Comparison of ENCODE assay signal across 8 cellular contexts in genomic region chr1:205122489-205122882, GRCh38. TPM values are rescaled to one million over a fixed set of nuclear protein-coding genes. Genes with fewer than 3 reads are reported as not detected.
A peak's percentile ranks its signal among the peaks of the same experiment; 100 is the strongest.
DNase-seq lines count a peak whose midpoint lies in the region; ATAC-seq, FAIRE-seq and TF ChIP-seq lines count a peak whose summit lies in the region.

No MANE protein-coding gene starts in this region.

- no peaks in the 10 kb centered on the region for H4K20me1 ChIP-seq in OCI-LY1 (ENCODE audit: insufficient read depth, low read length)

- H3K4me3 ChIP-seq in OCI-LY1 (ENCODE audit: low read depth, low read length, poor library complexity, severe bottlenecking) (peak overlapping the region; percentile 76), epithelial cell of esophagus (ENCODE audit: low read length) (peak overlapping the region; percentile 100)

- peak overlapping the region; percentile 89 for H3K4me2 ChIP-seq in OCI-LY1 (ENCODE audit: low read length)

- TF ChIP-seq CTCF in OCI-LY1 (IDR thresholded peaks at IDR 0.05; ENCODE audit: low read length) (0 out of 2 replicates have a peak, but pooled peaks have one; percentile 21), epithelial cell of esophagus (IDR thresholded peaks at IDR 0.05; ENCODE audit: insufficient read depth, low read depth, low read length, missing control alignments) (no peak), omental fat pad (IDR thresholded peaks at IDR 0.05) (no peak)

- H3K9me2 ChIP-seq in OCI-LY1 (ENCODE audit: low read depth, low read length) = no peaks in the 10 kb centered on the region

- H2AFZ ChIP-seq in OCI-LY1 (ENCODE audit: low read length) = peak overlapping the region; percentile 77

- TF ChIP-seq POLR2A in H54 (IDR thresholded peaks at IDR 0.05; ENCODE audit: low read depth, low read length) = no peak

- peaks cover 36% of the 10 kb centered on the region for H3K79me2 ChIP-seq in OCI-LY1 (ENCODE audit: insufficient read depth, low read length)

- H3K36me3 ChIP-seq in OCI-LY1 (ENCODE audit: insufficient read depth, low read length) = 0 out of 2 replicates have a peak, but pooled peaks cover 5% of the 10 kb centered on the region

- H3K9me3 ChIP-seq in OCI-LY1 (ENCODE audit: low read length) = no peaks in the 10 kb centered on the region

- DNase-seq in epithelial cell of esophagus (ENCODE audit: low read depth) = no peak
- no peak for DNase-seq in omental fat pad (ENCODE audit: low spot score)
- DNase-seq in central memory CD4-positive, alpha-beta T cell = no peak
- no peak for DNase-seq in NAMALWA (ENCODE audit: low spot score)
- DNase-seq in H54 (ENCODE audit: insufficient read length, low spot score) = no peak

- H3K27ac ChIP-seq in OCI-LY1 (ENCODE audit: low read depth, low read length, poor library complexity, severe bottlenecking) = peak overlapping the region; percentile 74

- ATAC-seq in GM21737 (IDR thresholded peaks at IDR 0.05; ENCODE audit: unreplicated experiment) (peak; percentile 11), omental fat pad (ENCODE audit: low FRiP score) (peak; percentile 16), GM18502 (IDR thresholded peaks at IDR 0.05; ENCODE audit: poor library complexity, unreplicated experiment) (no peak)

- no peaks in the 10 kb centered on the region for H3K27me3 ChIP-seq in OCI-LY1 (ENCODE audit: insufficient read depth, low read length)

- H3K4me1 ChIP-seq in OCI-LY1 (ENCODE audit: insufficient read depth, low read length, severe bottlenecking) = peaks cover 38% of the 10 kb centered on the region

- no peak for FAIRE-seq in H54 (lab: Jason Lieb, UNC)

- H3K9ac ChIP-seq in OCI-LY1 (ENCODE audit: low read length) = peak overlapping the region; percentile 87

- no peaks in the 10 kb centered on the region for H3F3A ChIP-seq in OCI-LY1 (ENCODE audit: insufficient read depth, low read length)

RNA-seq across cellular contexts. Expression of gene RBBP5, which starts 0.7 kb away (rescaled TPM):
- total RNA-seq in omental fat pad = 10 to 100 TPM; 11.9 to 15.6 (median 12.8) TPM

RNA-seq across cellular contexts. Expression of gene TMEM81, which starts 38.2 kb away (rescaled TPM):
- total RNA-seq in omental fat pad = 1 to 10 TPM; 1.6 to 3.2 (median 2.3) TPM
